ENCODE assay signal across 1 cellular context in genomic region chr1:15390667-15391066, GRCh38.
TF ChIP-seq lines count a peak whose summit lies in the region.

No MANE protein-coding gene starts in this region.

TF ChIP-seq in K562, 482 proteins besides CTCF, POLR2A, EP300 and RAD21 (continued from another document):
- no peak for TF ChIP-seq AFF4 (CRISPR knock-in tag; IDR thresholded peaks at IDR 0.05)
- TF ChIP-seq GTF3C2 (IDR thresholded peaks at IDR 0.05; ENCODE audit: borderline replicate concordance, extremely low read depth, insufficient read length), result no peak
- TF ChIP-seq ZNF584 (CRISPR knock-in tag; IDR thresholded peaks at IDR 0.05; ENCODE audit: low read depth), result no peak
- TF ChIP-seq HDAC6 (IDR thresholded peaks at IDR 0.05; ENCODE audit: low read depth, low read length), result no peak
- TF ChIP-seq FOXA3 (CRISPR knock-in tag; conservative IDR thresholded peaks at IDR 0.05 in 1 of 2, IDR thresholded peaks at IDR 0.05 in 1 of 2), result no peak
- no peak for TF ChIP-seq ZNF778 (CRISPR knock-in tag; IDR thresholded peaks at IDR 0.05)
- TF ChIP-seq HDAC8 (tag; IDR thresholded peaks at IDR 0.05), result no peak
- no peak for TF ChIP-seq PHTF2 (CRISPR knock-in tag; IDR thresholded peaks at IDR 0.05)
- TF ChIP-seq NR1H2 (CRISPR knock-in tag; IDR thresholded peaks at IDR 0.05), result no peak
- TF ChIP-seq ZNF197 (CRISPR knock-in tag; IDR thresholded peaks at IDR 0.05; ENCODE audit: low read depth), result no peak
- no peak for TF ChIP-seq MTF1 (CRISPR knock-in tag; IDR thresholded peaks at IDR 0.05; ENCODE audit: borderline replicate concordance)
- no peak for TF ChIP-seq TAF7 (tag; IDR thresholded peaks at IDR 0.05)
- no peak for TF ChIP-seq U2AF2 (optimal IDR thresholded peaks at IDR 0.05; ENCODE audit: low read depth, low read length)
